In the genomic region with DNA sequence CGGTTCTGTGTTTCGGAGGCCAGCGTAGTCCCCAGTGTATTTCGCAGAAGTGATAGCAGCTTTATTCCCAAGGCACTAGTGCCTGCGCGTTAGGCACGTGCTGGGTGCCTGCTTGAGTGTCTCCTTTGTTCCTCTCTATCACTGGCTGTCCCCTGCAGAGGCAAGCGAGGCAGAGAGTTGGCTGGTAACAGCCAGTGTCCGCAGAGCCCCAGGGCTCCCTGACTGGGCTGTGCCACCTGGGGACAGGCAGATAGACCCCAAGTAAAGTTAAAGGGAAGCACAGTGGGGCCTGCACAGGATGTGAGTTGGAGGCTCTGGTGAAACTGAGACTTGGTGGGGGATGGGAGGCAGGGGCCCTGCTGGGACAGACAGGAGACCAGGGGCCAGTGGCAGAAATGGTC, we compare ENCODE assay signal across 16 cellular contexts. TPM values are rescaled to one million over a fixed set of nuclear protein-coding genes. Genes with fewer than 3 reads are reported as not detected.
DNase-seq lines count a peak whose midpoint lies in the region; ATAC-seq and TF ChIP-seq lines count a peak whose summit lies in the region.
"Had no signal": no experiment of that assay in that cellular context is flagged by ENCODE, and none has a peak within 500 bp of the region (broad histone marks: within the 10 kb centered on the region; RNA-seq: fewer than 3 reads in every experiment).

No MANE protein-coding gene starts in this region.

- H3K9me3 Mint-ChIP-seq in GM23338 (no peaks in the 10 kb centered on the region; the same call in 1 of the 3 replicates), brain (peaks cover 3 to 32% (median 22%) of the 10 kb centered on the region in 5 experiments), neural crest cell (peaks cover 3% of the 10 kb centered on the region)
- H3K9me3 Mint-ChIP-seq: activated T-cell treated with anti-CD3 and anti-CD28 coated beads, Interleukin-2, amount 50 U/mL, for 4 hours had no signal

- H3K4me1 Mint-ChIP-seq in GM23338 (peaks cover 24% of the 10 kb centered on the region), brain (peaks cover 31% of the 10 kb centered on the region), neural crest cell (peaks cover 44% of the 10 kb centered on the region)
- H3K4me1 Mint-ChIP-seq: B cell had no signal

- ATAC-seq in GM23338, result peak; percentile 27
- no peak for ATAC-seq in HG03095 (IDR thresholded peaks at IDR 0.05; ENCODE audit: unreplicated experiment)
- ATAC-seq in HG03442 (IDR thresholded peaks at IDR 0.05; ENCODE audit: unreplicated experiment), result no peak
- ATAC-seq: K562, left colon had no signal

- H3K27me3 Mint-ChIP-seq in GM23338 (ENCODE audit: insufficient read depth, low read depth, poor library complexity), result peaks cover 18% of the 10 kb centered on the region
- peaks cover 3% of the 10 kb centered on the region for H3K27me3 Mint-ChIP-seq in brain
- H3K27me3 Mint-ChIP-seq in neural crest cell (ENCODE audit: low read depth), result no peaks in the 10 kb centered on the region
- H3K27me3 Mint-ChIP-seq: B cell, progenitor cell of endocrine pancreas had no signal

- peaks cover 0 to 97% (median 59%) of the 10 kb centered on the region in 11 experiments; a peak in 15 of 22 replicates for H4K20me1 ChIP-seq in BLaER1 treated with 17β-estradiol and CSF1 and Interleukin-3, amounts not matched to agents 10 nM and 100 nM
- H4K20me1 ChIP-seq in GM23338 (replicated peaks; ENCODE audit: insufficient read depth), result no peaks in the 10 kb centered on the region

- H3K4me2 ChIP-seq in BLaER1 treated with 17β-estradiol and CSF1 and Interleukin-3, amounts not matched to agents 10 nM and 100 nM, result peak overlapping the region in 10 of 11 experiments; percentile 26 to 84 (median 76); a peak in 19 of 22 replicates
- H3K4me2 ChIP-seq in GM23338, result no peak overlapping the region

- peaks cover 0 to 88% (median 0%) of the 10 kb centered on the region in 11 experiments; a peak in 8 of 22 replicates for H3K27me3 ChIP-seq in BLaER1 treated with 17β-estradiol and CSF1 and Interleukin-3, amounts not matched to agents 10 nM and 100 nM
- H3K27me3 ChIP-seq in GM23338 (ENCODE audit: insufficient read depth), result no peaks in the 10 kb centered on the region
- H3K27me3 ChIP-seq: ascending aorta, stomach had no signal

- no peaks in the 10 kb centered on the region for H3F3A ChIP-seq in GM23338 (replicated peaks; ENCODE audit: low read depth)

- peaks cover 12% of the 10 kb centered on the region; the same call in 2 of the 3 replicates for H3K36me3 Mint-ChIP-seq in GM23338 (ENCODE audit: low read depth)
- peaks cover 55% of the 10 kb centered on the region for H3K36me3 Mint-ChIP-seq in brain
- H3K36me3 Mint-ChIP-seq in neural crest cell (ENCODE audit: low read depth), result peaks cover 20% of the 10 kb centered on the region

- peaks cover 0 to 9% (median 0%) of the 10 kb centered on the region in 11 experiments; a peak in 1 of 22 replicates for H3K36me3 ChIP-seq in BLaER1 treated with 17β-estradiol and CSF1 and Interleukin-3, amounts not matched to agents 10 nM and 100 nM
- no peaks in the 10 kb centered on the region for H3K36me3 ChIP-seq in GM23338 (ENCODE audit: insufficient read depth)
- H3K36me3 ChIP-seq: ascending aorta, stomach had no signal

- H3K27ac Mint-ChIP-seq in GM23338 (no peak overlapping the region), brain (peak overlapping the region in 4 of 5 experiments; percentile 7 to 72 (median 42)), neural crest cell (ENCODE audit: unreplicated experiment) (peak overlapping the region; percentile 57)
- H3K27ac Mint-ChIP-seq: B cell, progenitor cell of endocrine pancreas had no signal

- H3K9ac ChIP-seq in BLaER1 treated with 17β-estradiol and CSF1 and Interleukin-3, amounts not matched to agents 10 nM and 100 nM, result peak overlapping the region in 4 of 11 experiments; percentile 7 to 71 (median 42); a peak in 4 of 22 replicates

- peaks cover 19 to 68% (median 51%) of the 10 kb centered on the region in 10 experiments for H3K4me1 ChIP-seq in BLaER1 treated with 17β-estradiol and CSF1 and Interleukin-3, amounts not matched to agents 10 nM and 100 nM
- H3K4me1 ChIP-seq in GM23338 (ENCODE audit: insufficient read depth), result no peaks in the 10 kb centered on the region
- H3K4me1 ChIP-seq: ascending aorta, stomach had no signal

- peaks cover 1 to 18% (median 10%) of the 10 kb centered on the region in 11 experiments; a peak in 15 of 22 replicates for H3K9me3 ChIP-seq in BLaER1 treated with 17β-estradiol and CSF1 and Interleukin-3, amounts not matched to agents 10 nM and 100 nM (replicated peaks in 1 of 11)
- H3K9me3 ChIP-seq: ascending aorta had no signal

- DNase-seq in GM23338 (ENCODE audit: low spot score), result no peak
- DNase-seq in neural crest cell (ENCODE audit: low read depth, low spot score), result no peak
- no peak for DNase-seq in cortex of kidney (lab: John Stamatoyannopoulos, UW)
- DNase-seq: activated T-cell treated with anti-CD3 and anti-CD28 coated beads, Interleukin-2, amount 50 U/mL, for 4 hours; left colon; NCI-H1092 treated with DMSO at 0.1 percent for 48 hours; stimulated activated CD4-positive, alpha-beta T cell treated with anti-CD3 and anti-CD28 coated beads, Interleukin-12 subunit alpha, Interleukin-12 subunit beta, amount 100 ng/mL, for 4 hours; stomach had no signal

- H3K4me3 Mint-ChIP-seq in GM23338 (no peak overlapping the region), brain (no peak overlapping the region), neural crest cell (no peak overlapping the region)
- H3K4me3 Mint-ChIP-seq: B cell had no signal

- H3K4me3 ChIP-seq in BLaER1 treated with 17β-estradiol and CSF1 and Interleukin-3, amounts not matched to agents 10 nM and 100 nM, result no peak overlapping the region
- H3K4me3 ChIP-seq in GM23338, result no peak overlapping the region
- H3K4me3 ChIP-seq: ascending aorta, K562, stomach had no signal

- H2AFZ ChIP-seq in GM23338, result no peak overlapping the region

- TF ChIP-seq CTCF in GM23338 (conservative IDR thresholded peaks at IDR 0.05; ENCODE audit: low read depth in 2 of 2) (no peak), brain (conservative IDR thresholded peaks at IDR 0.05) (no peak), neural crest cell (conservative IDR thresholded peaks at IDR 0.05) (no peak)

- peak overlapping the region in 5 of 11 experiments; percentile 17 to 84 (median 61); a peak in 8 of 22 replicates for H3K27ac ChIP-seq in BLaER1 treated with 17β-estradiol and CSF1 and Interleukin-3, amounts not matched to agents 10 nM and 100 nM
- H3K27ac ChIP-seq in GM23338 (ENCODE audit: low read depth), result no peak overlapping the region
- H3K27ac ChIP-seq: ascending aorta, stomach had no signal

- H3K79me2 ChIP-seq in GM23338 (replicated peaks; ENCODE audit: insufficient read depth), result no peaks in the 10 kb centered on the region

- no peaks in the 10 kb centered on the region for H3K9me2 ChIP-seq in GM23338 (ENCODE audit: insufficient read depth)

TF ChIP-seq in GM23338, 12 proteins besides CTCF, POLR2A, EP300 and RAD21:
- TF ChIP-seq EZH2 (IDR thresholded peaks at IDR 0.05; ENCODE audit: low read depth, unreplicated experiment), result no peak

RNA-seq across cellular contexts. Expression of gene APBA2, which starts 50.7 kb away (rescaled TPM):
- total RNA-seq in GM23338 (2014; rRNA removed; shearing (Covaris generic)), result 24.7 and 27.5 TPM in 2 replicates
- polyA plus RNA-seq in GM23338 (2016; fragmentation: Nextera tagmentation; extraction: Ambion mirVana) (5.4 and 5.9 TPM in 2 replicates), brain (ENCODE audit: insufficient read depth, low read depth, low replicate concordance) (86.7 TPM)
- total RNA-seq in neural crest cell, result 78.6 and 79.9 TPM in 2 replicates
- total RNA-seq: B cell had no signal
